ENCODE assay signal across 11 cellular contexts in genomic region chr5:167244583-167244982, GRCh38.
DNase-seq lines count a peak whose midpoint lies in the region; ATAC-seq, FAIRE-seq and TF ChIP-seq lines count a peak whose summit lies in the region.
"Had no signal": no experiment of that assay in that cellular context is flagged by ENCODE, and none has a peak within 500 bp of the region (broad histone marks: within the 10 kb centered on the region; RNA-seq: fewer than 3 reads in every experiment).

No MANE protein-coding gene starts in this region.

- POLR2A ChIA-PET in CD4-positive, alpha-beta T cell (lab: Charles Lee): no interaction called here

- H3K27ac Mint-ChIP-seq in CD4-positive, alpha-beta T cell: no peak overlapping the region
- H3K27ac Mint-ChIP-seq: CD4-positive, alpha-beta memory T cell had no signal

- CTCF ChIA-PET in CD4-positive, alpha-beta T cell (lab: Charles Lee): no interaction called here

- no peaks in the 10 kb centered on the region for H3K36me3 Mint-ChIP-seq in CD4-positive, alpha-beta T cell (ENCODE audit: low read depth)
- H3K36me3 Mint-ChIP-seq: CD4-positive, alpha-beta memory T cell had no signal

- dilution Hi-C loops in keratinocyte (cut with MboI; ENCODE audit: extremely low pct_ligation_motif_present, low sequenced_read_pairs): no loop called here

- intact Hi-C loops in CD4-positive, alpha-beta T cell (cut with DNase I, micrococcal nuclease): no loop called here
- intact Hi-C loops in lower lobe of right lung (cut with DNase I): no loop called here

- H3K36me3 ChIP-seq in MG63: no peaks in the 10 kb centered on the region
- H3K36me3 ChIP-seq in keratinocyte (ENCODE audit: control insufficient read depth in 2 of 2, extremely low read depth in 1 of 2, insufficient read depth in 2 of 2, low read length in 2 of 2): no peaks in the 10 kb centered on the region
- H3K36me3 ChIP-seq in lower lobe of right lung: no peaks in the 10 kb centered on the region

- no peak overlapping the region for H3K4me2 ChIP-seq in keratinocyte (ENCODE audit: control insufficient read depth, extremely low read depth, insufficient read depth, low read depth, low read length)
- H3K4me2 ChIP-seq: KMS-11 had no signal

- H3K79me2 ChIP-seq in keratinocyte (ENCODE audit: control insufficient read depth, insufficient read depth, low read length): no peaks in the 10 kb centered on the region

- peak; percentile 55 to 78 (median 65) for TF ChIP-seq CTCF in keratinocyte (optimal IDR thresholded peaks at IDR 0.05 in 1 of 3, IDR thresholded peaks at IDR 0.05 in 1 of 3, conservative IDR thresholded peaks at IDR 0.05 in 1 of 3; ENCODE audit: extremely low read depth in 1 of 3, insufficient read depth in 2 of 3, low read length in 3 of 3)
- no peak for TF ChIP-seq CTCF in CD4-positive, alpha-beta T cell (IDR thresholded peaks at IDR 0.05)
- TF ChIP-seq CTCF in lower lobe of right lung (IDR thresholded peaks at IDR 0.05): no peak

- H3K4me3 ChIP-seq in MG63 (no peak overlapping the region), keratinocyte (ENCODE audit: control insufficient read depth in 2 of 3, extremely low read depth in 1 of 3, insufficient read depth in 2 of 3, low read depth in 1 of 3, low read length in 3 of 3) (no peak overlapping the region), lower lobe of right lung (no peak overlapping the region)

- H3K9me1 ChIP-seq in keratinocyte (ENCODE audit: control insufficient read depth, extremely low read depth, insufficient read depth, low read length): no peaks in the 10 kb centered on the region

- H3K4me1 ChIP-seq in keratinocyte (ENCODE audit: control insufficient read depth, extremely low read depth, insufficient read depth, low read length) (no peaks in the 10 kb centered on the region), lower lobe of right lung (no peaks in the 10 kb centered on the region)

- FAIRE-seq in keratinocyte (lab: Jason Lieb, UNC): no peak

- ATAC-seq in CD4-positive, alpha-beta T cell (ENCODE audit: poor library complexity): no peak
- ATAC-seq in HG02885 (IDR thresholded peaks at IDR 0.05; ENCODE audit: poor library complexity, unreplicated experiment): no peak
- no peak for ATAC-seq in lower lobe of right lung

- H3K27me3 ChIP-seq in MG63 (0 out of 2 replicates have a peak, but pooled peaks cover 2% of the 10 kb centered on the region), keratinocyte (ENCODE audit: control insufficient read depth, extremely low read depth, insufficient read depth, low read length) (no peaks in the 10 kb centered on the region), lower lobe of right lung (ENCODE audit: low read depth) (no peaks in the 10 kb centered on the region)
- no peaks in the 10 kb centered on the region for H3K27me3 ChIP-seq in CD4-positive, alpha-beta T cell (ENCODE audit: control insufficient read depth, insufficient read depth, low read length)

- no peaks in the 10 kb centered on the region for H3K27me3 Mint-ChIP-seq in CD4-positive, alpha-beta T cell
- H3K27me3 Mint-ChIP-seq: CD4-positive, alpha-beta memory T cell had no signal

- no peak overlapping the region for H2AFZ ChIP-seq in keratinocyte (ENCODE audit: control insufficient read depth, low read length)

- no peak overlapping the region for H3K9ac ChIP-seq in keratinocyte (ENCODE audit: control insufficient read depth, extremely low read depth, insufficient read depth, low read length)
- H3K9ac ChIP-seq: KMS-11 had no signal

- no peaks in the 10 kb centered on the region for H3K9me3 ChIP-seq in MG63
- H3K9me3 ChIP-seq in keratinocyte (ENCODE audit: control insufficient read depth, low read depth, low read length): no peaks in the 10 kb centered on the region
- no peaks in the 10 kb centered on the region for H3K9me3 ChIP-seq in CD4-positive, alpha-beta T cell (ENCODE audit: control insufficient read depth, low read length)
- H3K9me3 ChIP-seq in lower lobe of right lung: no peaks in the 10 kb centered on the region

- H3K9me3 Mint-ChIP-seq in CD4-positive, alpha-beta T cell: peaks cover 10% of the 10 kb centered on the region

- no peaks in the 10 kb centered on the region for H3K4me1 Mint-ChIP-seq in CD4-positive, alpha-beta T cell (ENCODE audit: low read depth)
- H3K4me1 Mint-ChIP-seq: CD4-positive, alpha-beta memory T cell had no signal

- peak; percentile 48 for DNase-seq in Ammon's horn (ENCODE audit: low spot score)
- DNase-seq in MG63: peak; percentile 4
- peak; percentile 55 for DNase-seq in astrocyte of the hippocampus (ENCODE audit: low read depth, low spot score)
- no peak for DNase-seq in keratinocyte (ENCODE audit: low read depth, low spot score)
- DNase-seq in CD4-positive, alpha-beta T cell: no peak
- no peak for DNase-seq in kidney glomerular epithelial cell (lab: John Stamatoyannopoulos, UW)
- no peak for DNase-seq in lower lobe of right lung
- DNase-seq: CD4-positive, alpha-beta memory T cell; midbrain had no signal

- H4K20me1 ChIP-seq in keratinocyte (ENCODE audit: control insufficient read depth, extremely low read depth, insufficient read depth, low read length): no peaks in the 10 kb centered on the region

- H3K27ac ChIP-seq in keratinocyte (ENCODE audit: control insufficient read depth, insufficient read depth, low read length) (no peak overlapping the region), lower lobe of right lung (no peak overlapping the region)
- no peak overlapping the region for H3K27ac ChIP-seq in CD4-positive, alpha-beta T cell (ENCODE audit: low read depth, low read length)
- H3K27ac ChIP-seq: KMS-11 had no signal

- no peak overlapping the region for H3K4me3 Mint-ChIP-seq in CD4-positive, alpha-beta T cell
- H3K4me3 Mint-ChIP-seq: CD4-positive, alpha-beta memory T cell had no signal

Comparison
In these comparisons a context has a peak if more than half of its experiments do, and no peak if none do; other contexts are left out.
1. DNase-seq: peak in Ammon's horn (single experiment), MG63 (single experiment) and astrocyte of the hippocampus (single experiment); none in keratinocyte (single experiment), CD4-positive, alpha-beta T cell (0 of 10), kidney glomerular epithelial cell (single experiment) and lower lobe of right lung (single experiment).
2. CTCF ChIP-seq: peak in keratinocyte (3 of 3); none in CD4-positive, alpha-beta T cell (single experiment) and lower lobe of right lung (single experiment).